ENCODE assay signal across 14 cellular contexts in genomic region chr2:63866009-63866709, GRCh38. TPM values are rescaled to one million over a fixed set of nuclear protein-coding genes. Genes with fewer than 3 reads are reported as not detected.
DNase-seq lines count a peak whose midpoint lies in the region; ATAC-seq and TF ChIP-seq lines count a peak whose summit lies in the region.
"Had no signal": no experiment of that assay in that cellular context is flagged by ENCODE, and none has a peak within 500 bp of the region (broad histone marks: within the 10 kb centered on the region; RNA-seq: fewer than 3 reads in every experiment).

No MANE protein-coding gene starts in this region.

- H3K27ac ChIP-seq in neutrophil: peak overlapping the region; percentile 9
- H3K27ac ChIP-seq: transverse colon had no signal

- TF ChIP-seq CTCF in neutrophil (IDR thresholded peaks at IDR 0.05): no peak

- POLR2A ChIA-PET in activated CD4-positive, alpha-beta memory T cell treated with anti-CD3 and anti-CD28 coated beads for 36 hours (lab: Charles Lee): interaction anchor here (1.0 to 1.9 kb wide), 2 partner anchors 13 to 25 kb away, joined by 3 to 8 read pairs; partner anchors contain the start of gene UGP2

- no peaks in the 10 kb centered on the region for H3K27me3 ChIP-seq in neutrophil
- H3K27me3 ChIP-seq: transverse colon had no signal

- H3K4me1 ChIP-seq in neutrophil (ENCODE audit: control insufficient read depth in 1 of 2, insufficient read depth in 1 of 2, low read depth in 1 of 2, low read length in 1 of 2): no peaks in the 10 kb centered on the region

- no peak for DNase-seq in activated CD4-positive, alpha-beta T cell treated with anti-CD3 and anti-CD28 coated beads, Interleukin-2, amount 10 ng/mL, durations not matched to agents 24 days and 14 days
- DNase-seq in activated CD4-positive, alpha-beta T cell treated with anti-CD3 and anti-CD28 coated beads, Interleukin-2, amount 50 U/mL, for 4 hours: no peak
- DNase-seq in activated CD4-positive, alpha-beta memory T cell treated with anti-CD3 and anti-CD28 coated beads for 36 hours: no peak
- no peak for DNase-seq in H4 (ENCODE audit: low spot score)
- DNase-seq in cerebellum (ENCODE audit: low spot score): no peak
- DNase-seq in DMS 273 treated with DMSO at 0.1 percent for 48 hours (lab: John Stamatoyannopoulos, UW): no peak
- DNase-seq: amniotic stem cell, foreskin fibroblast, small intestine, T-helper 9 cell, transverse colon had no signal

- peak; percentile 55 for ATAC-seq in GM21390 (IDR thresholded peaks at IDR 0.05; ENCODE audit: unreplicated experiment)

- H3K27me3 Mint-ChIP-seq in activated CD4-positive, alpha-beta T cell treated with anti-CD3 and anti-CD28 coated beads, Interleukin-2, amount 10 ng/mL, durations not matched to agents 24 days and 14 days: no peaks in the 10 kb centered on the region
- H3K27me3 Mint-ChIP-seq in activated CD4-positive, alpha-beta memory T cell treated with anti-CD3 and anti-CD28 coated beads for 36 hours: no peaks in the 10 kb centered on the region

- peak overlapping the region; percentile 23 for H3K4me3 Mint-ChIP-seq in activated CD4-positive, alpha-beta T cell treated with anti-CD3 and anti-CD28 coated beads, Interleukin-2, amount 10 ng/mL, durations not matched to agents 24 days and 14 days
- H3K4me3 Mint-ChIP-seq in activated CD4-positive, alpha-beta memory T cell treated with anti-CD3 and anti-CD28 coated beads for 36 hours: no peak overlapping the region
- H3K4me3 Mint-ChIP-seq: nephron had no signal

- H3K4me1 Mint-ChIP-seq in activated CD4-positive, alpha-beta T cell treated with anti-CD3 and anti-CD28 coated beads, Interleukin-2, amount 10 ng/mL, durations not matched to agents 24 days and 14 days: peaks cover 34% of the 10 kb centered on the region
- H3K4me1 Mint-ChIP-seq in activated CD4-positive, alpha-beta memory T cell treated with anti-CD3 and anti-CD28 coated beads for 36 hours (ENCODE audit: low read depth): peaks cover 37% of the 10 kb centered on the region
- H3K4me1 Mint-ChIP-seq: nephron had no signal

- H3K9me3 ChIP-seq in neutrophil: no peaks in the 10 kb centered on the region
- H3K9me3 ChIP-seq: transverse colon had no signal

- no peaks in the 10 kb centered on the region for H3K9me3 Mint-ChIP-seq in activated CD4-positive, alpha-beta T cell treated with anti-CD3 and anti-CD28 coated beads, Interleukin-2, amount 10 ng/mL, durations not matched to agents 24 days and 14 days
- no peaks in the 10 kb centered on the region for H3K9me3 Mint-ChIP-seq in activated CD4-positive, alpha-beta memory T cell treated with anti-CD3 and anti-CD28 coated beads for 36 hours
- H3K9me3 Mint-ChIP-seq: nephron had no signal

- intact Hi-C loops in activated CD4-positive, alpha-beta T cell treated with anti-CD3 and anti-CD28 coated beads, Interleukin-2, amount 10 ng/mL, durations not matched to agents 24 days and 14 days (cut with micrococcal nuclease): no loop called here
- intact Hi-C loops in activated CD4-positive, alpha-beta memory T cell treated with anti-CD3 and anti-CD28 coated beads for 36 hours (cut with micrococcal nuclease): no loop called here

- no peak overlapping the region for H3K4me3 ChIP-seq in neutrophil (ENCODE audit: low read depth in 1 of 2, low read length in 1 of 2)
- H3K4me3 ChIP-seq: transverse colon had no signal

- H3K27ac Mint-ChIP-seq in activated CD4-positive, alpha-beta T cell treated with anti-CD3 and anti-CD28 coated beads, Interleukin-2, amount 10 ng/mL, durations not matched to agents 24 days and 14 days: peak overlapping the region; percentile 25
- peak overlapping the region; percentile 23 for H3K27ac Mint-ChIP-seq in activated CD4-positive, alpha-beta memory T cell treated with anti-CD3 and anti-CD28 coated beads for 36 hours
- H3K27ac Mint-ChIP-seq: nephron had no signal

- CTCF ChIA-PET in activated CD4-positive, alpha-beta memory T cell treated with anti-CD3 and anti-CD28 coated beads for 36 hours (lab: Charles Lee): interaction anchor here (0.6 kb wide), 3 partner anchors 168 to 796 kb away, joined by 3 read pairs; no protein-coding TSS in a partner anchor

- H3K36me3 Mint-ChIP-seq in activated CD4-positive, alpha-beta T cell treated with anti-CD3 and anti-CD28 coated beads, Interleukin-2, amount 10 ng/mL, durations not matched to agents 24 days and 14 days (ENCODE audit: low read depth): peaks cover 51% of the 10 kb centered on the region
- H3K36me3 Mint-ChIP-seq in activated CD4-positive, alpha-beta memory T cell treated with anti-CD3 and anti-CD28 coated beads for 36 hours: peaks cover 22% of the 10 kb centered on the region

- H3K36me3 ChIP-seq in neutrophil: peaks cover 36% of the 10 kb centered on the region

RNA-seq across cellular contexts. Expression of gene UGP2, which starts 24.5 kb away (rescaled TPM):
- 66.3 and 66.5 TPM in 2 replicates for total RNA-seq in activated CD4-positive, alpha-beta T cell treated with anti-CD3 and anti-CD28 coated beads, Interleukin-2, amount 10 ng/mL, durations not matched to agents 24 days and 14 days
- 100 to 1,000 TPM; 113 to 119 TPM for total RNA-seq in activated CD4-positive, alpha-beta memory T cell treated with anti-CD3 and anti-CD28 coated beads for 36 hours
- 69.6 and 79.8 TPM in 2 replicates for total RNA-seq in H4 (2014; rRNA removed; shearing (Covaris generic))
- total RNA-seq in cerebellum: 52.9 TPM
